ENCODE assay signal across 24 cellular contexts in genomic region chr7:4828720-4829383, GRCh38. TPM values are rescaled to one million over a fixed set of nuclear protein-coding genes. Genes with fewer than 3 reads are reported as not detected.
DNase-seq lines count a peak whose midpoint lies in the region; ATAC-seq and TF ChIP-seq lines count a peak whose summit lies in the region.
"Had no signal": no experiment of that assay in that cellular context is flagged by ENCODE, and none has a peak within 500 bp of the region (broad histone marks: within the 10 kb centered on the region; RNA-seq: fewer than 3 reads in every experiment).

No MANE protein-coding gene starts in this region.

- no peaks in the 10 kb centered on the region for H3F3A ChIP-seq in MM.1S (ENCODE audit: insufficient read depth, low read length)

- H2AFZ ChIP-seq in osteoblast (ENCODE audit: low read length) (no peak overlapping the region), MM.1S (ENCODE audit: low read length) (no peak overlapping the region)

- H3K27me3 ChIP-seq in osteoblast (ENCODE audit: insufficient read depth, low read length) (no peaks in the 10 kb centered on the region), aorta (ENCODE audit: control insufficient read depth in 1 of 2, insufficient read depth in 2 of 2, low read length in 1 of 2) (no peaks in the 10 kb centered on the region), MM.1S (replicated peaks; ENCODE audit: insufficient read depth, low read length) (peaks cover 53% of the 10 kb centered on the region)
- H3K27me3 ChIP-seq: BLaER1, MG63 had no signal

- TF ChIP-seq CTCF in osteoblast (IDR thresholded peaks at IDR 0.05; ENCODE audit: extremely low read depth, low read depth, low read length) (no peak), endothelial cell (IDR thresholded peaks at IDR 0.05; ENCODE audit: unreplicated experiment) (no peak), MM.1S (IDR thresholded peaks at IDR 0.05; ENCODE audit: low read length) (no peak)

- no peaks in the 10 kb centered on the region for H3K4me1 ChIP-seq in osteoblast (ENCODE audit: insufficient read depth, low read length)
- H3K4me1 ChIP-seq in aorta (ENCODE audit: control insufficient read depth in 1 of 2, insufficient read depth in 2 of 2, low read length in 2 of 2) = no peaks in the 10 kb centered on the region
- H3K4me1 ChIP-seq in MM.1S (ENCODE audit: low read length) = no peaks in the 10 kb centered on the region
- H3K4me1 ChIP-seq: HAP-1 had no signal

- H3K79me2 ChIP-seq in osteoblast (ENCODE audit: insufficient read depth, low read length) (no peaks in the 10 kb centered on the region), MM.1S (ENCODE audit: low read length) (no peaks in the 10 kb centered on the region)

- peak; percentile 26 for ATAC-seq in Right ventricle myocardium superior (ENCODE audit: poor library complexity)
- peak; percentile 67 for ATAC-seq in left ventricle myocardium superior
- no peak for ATAC-seq in aorta (ENCODE audit: low FRiP score)
- no peak for ATAC-seq in HG03442 (IDR thresholded peaks at IDR 0.05; ENCODE audit: unreplicated experiment)

- no peaks in the 10 kb centered on the region for H3K36me3 Mint-ChIP-seq in endothelial cell (ENCODE audit: low read depth, unreplicated experiment)
- H3K36me3 Mint-ChIP-seq: CD4-positive, CD25-positive, alpha-beta regulatory T cell had no signal

- H3K4me2 ChIP-seq in osteoblast (ENCODE audit: insufficient read depth, low read length) (no peak overlapping the region), MM.1S (ENCODE audit: low read depth, low read length) (no peak overlapping the region)

- H3K36me3 ChIP-seq in osteoblast (ENCODE audit: insufficient read depth, low read length) (no peaks in the 10 kb centered on the region), aorta (ENCODE audit: control insufficient read depth in 1 of 2, insufficient read depth in 2 of 2, low read length in 1 of 2) (no peaks in the 10 kb centered on the region), MM.1S (replicated peaks; ENCODE audit: insufficient read depth, low read length) (no peaks in the 10 kb centered on the region)
- H3K36me3 ChIP-seq: HAP-1, MG63 had no signal

- H3K27me3 Mint-ChIP-seq in endothelial cell (ENCODE audit: unreplicated experiment) = peaks cover 5% of the 10 kb centered on the region

- no peak overlapping the region for H3K9ac ChIP-seq in MM.1S (ENCODE audit: low read length)
- H3K9ac ChIP-seq: BLaER1 had no signal

- H3K4me3 Mint-ChIP-seq in endothelial cell (ENCODE audit: unreplicated experiment) = no peak overlapping the region
- H3K4me3 Mint-ChIP-seq: CD4-positive, CD25-positive, alpha-beta regulatory T cell; HFFc6 had no signal

- DNase-seq in Right ventricle myocardium superior (peak; percentile 40), cardiac septum (ENCODE audit: low spot score) (no peak), left ventricle myocardium superior (no peak), osteoblast (ENCODE audit: insufficient read length, low spot score, missing footprints) (peak; percentile 46), aorta (peak; percentile 31 to 44), endothelial cell (ENCODE audit: low spot score) (no peak), MM.1S (no peak)
- DNase-seq: CD4-positive, CD25-positive, alpha-beta regulatory T cell; DMS53; GOT3; HFFc6; KG1; MG63; NCI-H2029; NCI-H446; NCI-H524 treated with DMSO at 0.1 percent for 48 hours; NCI-H774; RPMI8226; SHP77 treated with DMSO at 0.1 percent for 48 hours had no signal

- no peaks in the 10 kb centered on the region for H3K4me1 Mint-ChIP-seq in endothelial cell (ENCODE audit: unreplicated experiment)
- H3K4me1 Mint-ChIP-seq: CD4-positive, CD25-positive, alpha-beta regulatory T cell had no signal

- H3K9me2 ChIP-seq in MM.1S (replicated peaks; ENCODE audit: insufficient read depth, low read length) = no peaks in the 10 kb centered on the region

- 87 to 96% methylated on average over 17 of the region's 17 CpGs for WGBS in aorta, 2 donors

- H3K27ac Mint-ChIP-seq in endothelial cell (ENCODE audit: unreplicated experiment) = no peak overlapping the region
- H3K27ac Mint-ChIP-seq: HFFc6 had no signal

- no peak overlapping the region for H3K4me3 ChIP-seq in osteoblast (ENCODE audit: insufficient read depth, low read length)
- no peak overlapping the region for H3K4me3 ChIP-seq in aorta (ENCODE audit: low read length in 2 of 2)
- no peak overlapping the region for H3K4me3 ChIP-seq in MM.1S (ENCODE audit: low read length)
- H3K4me3 ChIP-seq: BLaER1, HAP-1, MG63 had no signal

- H3K27ac ChIP-seq in osteoblast (ENCODE audit: low read depth, low read length) (no peak overlapping the region), aorta (ENCODE audit: low read depth in 1 of 2, low read length in 2 of 2) (no peak overlapping the region), MM.1S (ENCODE audit: low read length) (no peak overlapping the region)
- H3K27ac ChIP-seq: BLaER1 had no signal

- H3K9me3 Mint-ChIP-seq in endothelial cell (ENCODE audit: unreplicated experiment) = no peaks in the 10 kb centered on the region
- H3K9me3 Mint-ChIP-seq: HFFc6 had no signal

- H3K9me3 ChIP-seq in osteoblast (ENCODE audit: low read depth, low read length) (no peaks in the 10 kb centered on the region), aorta (ENCODE audit: control insufficient read depth, low read length) (no peaks in the 10 kb centered on the region), MM.1S (replicated peaks; ENCODE audit: insufficient read depth, low read length) (no peaks in the 10 kb centered on the region)
- H3K9me3 ChIP-seq: BLaER1, HAP-1, MG63 had no signal

- intact Hi-C loops in Right ventricle myocardium superior (cut with DNase I) (no loop called here), cardiac septum (cut with DNase I) (no loop called here), left ventricle myocardium superior (cut with micrococcal nuclease) (no loop called here), aorta (cut with DNase I) (no loop called here)

- no peaks in the 10 kb centered on the region for H4K20me1 ChIP-seq in osteoblast (ENCODE audit: insufficient read depth, low read length)
- no peaks in the 10 kb centered on the region for H4K20me1 ChIP-seq in MM.1S (ENCODE audit: insufficient read depth, low read length)
- H4K20me1 ChIP-seq: BLaER1 had no signal

RNA-seq across cellular contexts. Expression of gene PAPOLB, which starts 33.0 kb away (rescaled TPM):
- 0.05 TPM for total RNA-seq in Right ventricle myocardium superior
- total RNA-seq in cardiac septum = 0.05 TPM
- total RNA-seq in left ventricle myocardium superior = 0.05 TPM
- total RNA-seq in osteoblast = under 0.01 and 0.36 TPM in 2 replicates
- total RNA-seq in aorta = under 1 TPM; 0.26 to 0.54 TPM
- under 1 TPM in 1 of 2 donors, not detected in 1; 0.25 TPM for polyA plus RNA-seq in aorta
- total RNA-seq in endothelial cell (ENCODE audit: unreplicated experiment) = 0.10 TPM
- total RNA-seq: A172; CD4-positive, CD25-positive, alpha-beta regulatory T cell; Daoy; HFFc6 had no signal
- polyA plus RNA-seq: CD4-positive, CD25-positive, alpha-beta regulatory T cell had no signal

RNA-seq across cellular contexts. Expression of gene AP5Z1, which starts 53.4 kb away (rescaled TPM):
- total RNA-seq in Right ventricle myocardium superior = 12.7 TPM
- total RNA-seq in cardiac septum = 15.9 TPM
- total RNA-seq in left ventricle myocardium superior = 10.5 TPM
- 63.9 and 73.1 TPM in 2 replicates for total RNA-seq in osteoblast
- total RNA-seq in aorta = 10 to 100 TPM; 30.7 to 45.3 TPM
- polyA plus RNA-seq in aorta = 10 to 100 TPM; 12.5 to 99.9 TPM
- total RNA-seq in endothelial cell (ENCODE audit: unreplicated experiment) = 88.6 TPM

RNA-seq across cellular contexts. Expression of gene RADIL, which starts 54.7 kb away (rescaled TPM):
- total RNA-seq in Right ventricle myocardium superior (4.0 TPM), cardiac septum (2.5 TPM), left ventricle myocardium superior (2.8 TPM), osteoblast (0.29 and 1.1 TPM in 2 replicates), aorta (10 to 100 TPM in 1 of 2 donors, 1 to 10 TPM in 1; 4.0 to 11.0 TPM), endothelial cell (ENCODE audit: unreplicated experiment) (2.4 TPM)
- polyA plus RNA-seq in aorta = 10 to 100 TPM in 1 of 2 donors, under 1 TPM in 1; 0.25 to 15.0 TPM
- total RNA-seq: CD4-positive, CD25-positive, alpha-beta regulatory T cell had no signal
- polyA plus RNA-seq: CD4-positive, CD25-positive, alpha-beta regulatory T cell had no signal

Comparison
In these comparisons a context has a peak if more than half of its experiments do, and no peak if none do; other contexts are left out.
1. DNase-seq: peak in Right ventricle myocardium superior (single experiment), osteoblast (single experiment) and aorta (2 of 2); none in cardiac septum (single experiment), left ventricle myocardium superior (single experiment), endothelial cell (single experiment) and MM.1S (single experiment).
2. ATAC-seq: peak in Right ventricle myocardium superior (single experiment) and left ventricle myocardium superior (single experiment); none in aorta (single experiment) and HG03442 (single experiment).